ENCODE assay signal across 1 cellular context in the genomic region with DNA sequence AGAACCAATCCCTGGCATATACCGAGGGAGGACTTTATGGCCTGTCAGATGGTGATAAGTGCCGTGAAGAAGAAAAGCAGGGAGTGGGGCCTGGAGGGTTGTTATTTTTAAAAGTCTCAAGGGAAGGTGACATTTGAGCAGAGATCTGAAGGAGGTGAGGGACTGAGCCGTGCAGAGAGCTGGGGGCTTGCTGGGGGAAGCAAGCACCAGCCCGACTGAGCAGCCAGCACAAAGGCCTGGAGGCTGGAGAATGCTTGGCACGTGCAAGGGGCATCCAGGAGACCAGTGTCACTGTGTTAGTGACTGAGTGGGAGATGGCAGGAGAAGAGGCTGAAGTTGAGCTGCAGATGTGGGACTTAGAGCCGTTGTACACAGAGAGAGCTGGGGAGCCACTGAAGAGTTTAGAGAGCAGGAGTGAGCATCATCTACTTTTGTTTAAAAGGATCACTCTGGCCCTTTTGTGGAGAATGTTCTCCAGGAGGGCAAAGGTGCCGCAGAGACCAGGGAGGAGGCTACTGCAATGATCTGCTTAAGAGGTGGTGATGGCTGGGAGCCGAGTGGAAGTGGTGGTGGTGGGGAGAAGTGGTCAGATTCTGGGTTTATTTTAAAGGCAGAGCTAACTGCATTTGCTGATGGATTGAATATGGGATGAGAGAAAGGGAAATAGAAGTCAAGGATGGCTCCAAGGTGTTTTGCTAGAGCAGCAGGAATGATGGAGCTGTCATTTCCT.
TF ChIP-seq lines count a peak whose summit lies in the region.

No MANE protein-coding gene starts in this region.

TF ChIP-seq in H1, 55 proteins besides CTCF, POLR2A, EP300 and RAD21:
- TF ChIP-seq, protein P1, sequence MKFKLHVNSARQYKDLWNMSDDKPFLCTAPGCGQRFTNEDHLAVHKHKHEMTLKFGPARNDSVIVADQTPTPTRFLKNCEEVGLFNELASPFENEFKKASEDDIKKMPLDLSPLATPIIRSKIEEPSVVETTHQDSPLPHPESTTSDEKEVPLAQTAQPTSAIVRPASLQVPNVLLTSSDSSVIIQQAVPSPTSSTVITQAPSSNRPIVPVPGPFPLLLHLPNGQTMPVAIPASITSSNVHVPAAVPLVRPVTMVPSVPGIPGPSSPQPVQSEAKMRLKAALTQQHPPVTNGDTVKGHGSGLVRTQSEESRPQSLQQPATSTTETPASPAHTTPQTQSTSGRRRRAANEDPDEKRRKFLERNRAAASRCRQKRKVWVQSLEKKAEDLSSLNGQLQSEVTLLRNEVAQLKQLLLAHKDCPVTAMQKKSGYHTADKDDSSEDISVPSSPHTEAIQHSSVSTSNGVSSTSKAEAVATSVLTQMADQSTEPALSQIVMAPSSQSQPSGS (IDR thresholded peaks at IDR 0.05; ENCODE audit: low read length): no peak
- no peak for TF ChIP-seq RXRA (IDR thresholded peaks at IDR 0.05; ENCODE audit: insufficient read depth, low read depth, low read length)
- no peak for TF ChIP-seq CTBP2 (IDR thresholded peaks at IDR 0.05; ENCODE audit: borderline replicate concordance, insufficient read depth, insufficient read length, low read length)
- TF ChIP-seq SIX5 (IDR thresholded peaks at IDR 0.05; ENCODE audit: low read depth, low read length): no peak
- TF ChIP-seq RFX5 (IDR thresholded peaks at IDR 0.05; ENCODE audit: borderline replicate concordance, low read depth, low read length): no peak
- no peak for TF ChIP-seq SIN3A (conservative IDR thresholded peaks at IDR 0.05 in 1 of 2, IDR thresholded peaks at IDR 0.05 in 1 of 2; ENCODE audit: low read depth in 1 of 2, low read length in 2 of 2)
- TF ChIP-seq RBBP5 (IDR thresholded peaks at IDR 0.05; ENCODE audit: borderline replicate concordance, low read depth, low read length): no peak
